ENCODE assay signal across 27 cellular contexts in the genomic region with DNA sequence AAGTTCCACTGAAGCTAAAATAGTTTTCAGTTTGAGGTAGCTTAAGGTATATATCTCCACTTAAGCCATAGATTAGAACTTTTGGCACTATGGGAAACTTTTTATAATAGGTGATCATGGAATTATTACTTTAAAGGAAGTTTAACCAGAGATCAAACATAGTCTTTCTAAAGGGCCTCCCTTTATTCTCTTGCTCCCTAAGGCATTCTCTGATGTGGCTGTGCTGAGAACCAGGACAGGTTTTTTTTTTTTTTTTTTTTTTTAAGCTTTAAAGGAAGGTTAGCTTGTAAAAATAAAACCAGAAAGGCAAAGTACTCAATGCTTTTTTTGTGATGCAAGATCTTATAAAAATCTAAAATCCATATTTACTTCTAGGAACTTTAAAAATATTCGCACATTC. TPM values are rescaled to one million over a fixed set of nuclear protein-coding genes. Genes with fewer than 3 reads are reported as not detected.
DNase-seq lines count a peak whose midpoint lies in the region; ATAC-seq and TF ChIP-seq lines count a peak whose summit lies in the region.
"Had no signal": no experiment of that assay in that cellular context is flagged by ENCODE, and none has a peak within 500 bp of the region (broad histone marks: within the 10 kb centered on the region; RNA-seq: fewer than 3 reads in every experiment).

No MANE protein-coding gene starts in this region.

- peaks cover 6% of the 10 kb centered on the region for H3K4me1 ChIP-seq in HUES48 (ENCODE audit: control insufficient read depth, insufficient read depth, low read length)
- peaks cover 30 to 31% of the 10 kb centered on the region in 2 experiments for H3K4me1 ChIP-seq in neutrophil (ENCODE audit: control insufficient read depth in 1 of 2, insufficient read depth in 1 of 2, low read depth in 1 of 2, low read length in 1 of 2)

- CTCF ChIA-PET in activated CD8-positive, alpha-beta T cell treated with anti-CD3 and anti-CD28 coated beads for 36 hours (lab: Charles Lee) = interaction anchor here (1.3 kb wide), 1 partner anchor 24 kb away, joined by 8 read pairs; the partner anchor contains the start of gene RAB6A
- CTCF ChIA-PET in activated CD8-positive, alpha-beta T cell treated with anti-CD3 and anti-CD28 coated beads, Interleukin-2, amount 10 ng/mL, durations not matched to agents 7 days and 5 days (lab: Charles Lee) = no interaction called here

- DNase-seq in activated CD8-positive, alpha-beta T cell treated with anti-CD3 and anti-CD28 coated beads for 36 hours = no peak
- no peak for DNase-seq in activated CD8-positive, alpha-beta T cell treated with anti-CD3 and anti-CD28 coated beads, Interleukin-2, amount 10 ng/mL, durations not matched to agents 7 days and 5 days
- DNase-seq in SK-N-MC (ENCODE audit: low read depth, low spot score) = no peak
- DNase-seq in NCI-H524 treated with DMSO at 0.1 percent for 48 hours (lab: John Stamatoyannopoulos, UW) = no peak
- DNase-seq: activated CD4-positive, alpha-beta memory T cell treated with anti-CD3 and anti-CD28 coated beads for 36 hours; activated effector memory CD4-positive, alpha-beta T cell treated with anti-CD3 and anti-CD28 coated beads, Interleukin-2, amount 50 U/mL, for 16 hours; body of pancreas; CD8-positive, alpha-beta T cell; cerebellar nuclear complex; dorsolateral prefrontal cortex; GOT3; left ventricle myocardium superior; MV-4-11; naive B cell; NCI-H2171 treated with DMSO at 0.1 percent for 48 hours; NCI-H524; nucleus accumbens; SJCRH30; stomach; thyroid gland had no signal

- no peaks in the 10 kb centered on the region for H3K27me3 Mint-ChIP-seq in activated CD8-positive, alpha-beta T cell treated with anti-CD3 and anti-CD28 coated beads for 36 hours
- H3K27me3 Mint-ChIP-seq in activated CD8-positive, alpha-beta T cell treated with anti-CD3 and anti-CD28 coated beads, Interleukin-2, amount 10 ng/mL, durations not matched to agents 7 days and 5 days (ENCODE audit: low read depth) = peaks cover 3% of the 10 kb centered on the region
- H3K27me3 Mint-ChIP-seq: activated CD4-positive, alpha-beta memory T cell treated with anti-CD3 and anti-CD28 coated beads for 36 hours had no signal

- TF ChIP-seq CTCF in activated CD8-positive, alpha-beta T cell treated with anti-CD3 and anti-CD28 coated beads for 36 hours (IDR thresholded peaks at IDR 0.05) = no peak
- TF ChIP-seq CTCF in neutrophil (IDR thresholded peaks at IDR 0.05) = no peak

- intact Hi-C loops in activated CD8-positive, alpha-beta T cell treated with anti-CD3 and anti-CD28 coated beads for 36 hours (cut with micrococcal nuclease) = no loop called here

- H3K9me3 ChIP-seq in HUES48 (ENCODE audit: control insufficient read depth, insufficient read depth, low read length) (no peaks in the 10 kb centered on the region), SK-N-MC (ENCODE audit: low read depth, low read length) (no peaks in the 10 kb centered on the region), neutrophil (no peaks in the 10 kb centered on the region)
- H3K9me3 ChIP-seq: body of pancreas, SJCRH30, stomach, thyroid gland had no signal

- H3K27ac Mint-ChIP-seq in activated CD8-positive, alpha-beta T cell treated with anti-CD3 and anti-CD28 coated beads for 36 hours = peak overlapping the region; percentile 15
- H3K27ac Mint-ChIP-seq in activated CD8-positive, alpha-beta T cell treated with anti-CD3 and anti-CD28 coated beads, Interleukin-2, amount 10 ng/mL, durations not matched to agents 7 days and 5 days = no peak overlapping the region
- H3K27ac Mint-ChIP-seq: activated CD4-positive, alpha-beta memory T cell treated with anti-CD3 and anti-CD28 coated beads for 36 hours; CD8-positive, alpha-beta T cell; mesothelial cell of epicardium had no signal

- peaks cover 12% of the 10 kb centered on the region for H3K4me1 Mint-ChIP-seq in activated CD8-positive, alpha-beta T cell treated with anti-CD3 and anti-CD28 coated beads for 36 hours (ENCODE audit: low read depth)
- H3K4me1 Mint-ChIP-seq in activated CD8-positive, alpha-beta T cell treated with anti-CD3 and anti-CD28 coated beads, Interleukin-2, amount 10 ng/mL, durations not matched to agents 7 days and 5 days (ENCODE audit: low read depth) = peaks cover 35% of the 10 kb centered on the region

- no peak overlapping the region for H3K4me3 Mint-ChIP-seq in activated CD8-positive, alpha-beta T cell treated with anti-CD3 and anti-CD28 coated beads for 36 hours
- no peak overlapping the region for H3K4me3 Mint-ChIP-seq in activated CD8-positive, alpha-beta T cell treated with anti-CD3 and anti-CD28 coated beads, Interleukin-2, amount 10 ng/mL, durations not matched to agents 7 days and 5 days
- H3K4me3 Mint-ChIP-seq: activated CD4-positive, alpha-beta memory T cell treated with anti-CD3 and anti-CD28 coated beads for 36 hours; CD8-positive, alpha-beta T cell; mesothelial cell of epicardium had no signal

- H3K4me3 ChIP-seq in HUES48 (ENCODE audit: low read depth, low read length) = no peak overlapping the region
- H3K4me3 ChIP-seq in SK-N-MC = no peak overlapping the region
- no peak overlapping the region for H3K4me3 ChIP-seq in neutrophil (ENCODE audit: low read depth in 1 of 2, low read length in 1 of 2)
- H3K4me3 ChIP-seq: body of pancreas, dorsolateral prefrontal cortex, SJCRH30, stomach, thyroid gland had no signal

- POLR2A ChIA-PET in activated CD8-positive, alpha-beta T cell treated with anti-CD3 and anti-CD28 coated beads for 36 hours (lab: Charles Lee) = interaction anchor here (0.8 kb wide), 1 partner anchor 21 kb away, joined by 3 read pairs; no protein-coding TSS in a partner anchor
- POLR2A ChIA-PET in activated CD8-positive, alpha-beta T cell treated with anti-CD3 and anti-CD28 coated beads, Interleukin-2, amount 10 ng/mL, durations not matched to agents 7 days and 5 days (lab: Charles Lee) = no interaction called here

- no peak for ATAC-seq in activated CD8-positive, alpha-beta T cell treated with anti-CD3 and anti-CD28 coated beads for 36 hours
- ATAC-seq in activated CD8-positive, alpha-beta T cell treated with anti-CD3 and anti-CD28 coated beads, Interleukin-2, amount 10 ng/mL, durations not matched to agents 7 days and 5 days = no peak
- ATAC-seq in GM18519 (IDR thresholded peaks at IDR 0.05; ENCODE audit: low FRiP score, unreplicated experiment) = no peak
- no peak for ATAC-seq in HG03135 (IDR thresholded peaks at IDR 0.05; ENCODE audit: unreplicated experiment)
- ATAC-seq: activated CD4-positive, CD25-positive, alpha-beta regulatory T cell treated with anti-CD3 and anti-CD28 coated beads, Interleukin-2, amount 50 U/mL, for 24 hours; body of pancreas; CD8-positive, alpha-beta T cell; left ventricle myocardium superior had no signal

- H3K36me3 Mint-ChIP-seq in activated CD8-positive, alpha-beta T cell treated with anti-CD3 and anti-CD28 coated beads for 36 hours (ENCODE audit: low read depth) = no peaks in the 10 kb centered on the region
- peaks cover 5% of the 10 kb centered on the region for H3K36me3 Mint-ChIP-seq in activated CD8-positive, alpha-beta T cell treated with anti-CD3 and anti-CD28 coated beads, Interleukin-2, amount 10 ng/mL, durations not matched to agents 7 days and 5 days (ENCODE audit: low read depth)
- H3K36me3 Mint-ChIP-seq: activated CD4-positive, alpha-beta memory T cell treated with anti-CD3 and anti-CD28 coated beads for 36 hours; mesothelial cell of epicardium; naive B cell had no signal

- H3K9ac ChIP-seq in HUES48 (ENCODE audit: low read depth, low read length) (peak overlapping the region; percentile 13; the same call in 1 of the 2 replicates), SK-N-MC (ENCODE audit: insufficient read length) (peak overlapping the region; percentile 36)
- H3K9ac ChIP-seq: KMS-11 had no signal

- no peaks in the 10 kb centered on the region for H3K27me3 ChIP-seq in HUES48 (ENCODE audit: control insufficient read depth, insufficient read depth, low read length)
- H3K27me3 ChIP-seq in neutrophil = no peaks in the 10 kb centered on the region
- H3K27me3 ChIP-seq: body of pancreas, dorsolateral prefrontal cortex, SJCRH30, stomach, thyroid gland had no signal

- H3K36me3 ChIP-seq in HUES48 (ENCODE audit: control insufficient read depth, insufficient read depth, low read length) = no peaks in the 10 kb centered on the region
- peaks cover 7% of the 10 kb centered on the region; the same call in 1 of the 2 replicates for H3K36me3 ChIP-seq in SK-N-MC (ENCODE audit: insufficient read depth, low read length)
- H3K36me3 ChIP-seq in neutrophil = no peaks in the 10 kb centered on the region
- H3K36me3 ChIP-seq: SJCRH30, stomach, thyroid gland had no signal

- peak overlapping the region; percentile 21 for H3K27ac ChIP-seq in HUES48 (ENCODE audit: low read depth, low read length)
- peak overlapping the region; percentile 64 for H3K27ac ChIP-seq in SK-N-MC
- peak overlapping the region; percentile 58 for H3K27ac ChIP-seq in neutrophil
- H3K27ac ChIP-seq: body of pancreas, dorsolateral prefrontal cortex, KMS-11, SJCRH30, stomach, thyroid gland had no signal

- no peaks in the 10 kb centered on the region for H3K9me3 Mint-ChIP-seq in activated CD8-positive, alpha-beta T cell treated with anti-CD3 and anti-CD28 coated beads for 36 hours
- H3K9me3 Mint-ChIP-seq in activated CD8-positive, alpha-beta T cell treated with anti-CD3 and anti-CD28 coated beads, Interleukin-2, amount 10 ng/mL, durations not matched to agents 7 days and 5 days (ENCODE audit: insufficient read depth) = no peaks in the 10 kb centered on the region
- H3K9me3 Mint-ChIP-seq: activated CD4-positive, alpha-beta memory T cell treated with anti-CD3 and anti-CD28 coated beads for 36 hours; CD8-positive, alpha-beta T cell; mesothelial cell of epicardium; naive B cell had no signal

RNA-seq across cellular contexts. Expression of gene MRPL48, which starts 2.9 kb away (rescaled TPM):
- 10 to 100 TPM; 41.3 to 44.9 TPM for total RNA-seq in activated CD8-positive, alpha-beta T cell treated with anti-CD3 and anti-CD28 coated beads for 36 hours
- 10 to 100 TPM; 45.1 to 46.0 TPM for total RNA-seq in activated CD8-positive, alpha-beta T cell treated with anti-CD3 and anti-CD28 coated beads, Interleukin-2, amount 10 ng/mL, durations not matched to agents 7 days and 5 days

RNA-seq across cellular contexts. Expression of gene RAB6A, which starts 23.9 kb away (rescaled TPM):
- total RNA-seq in activated CD8-positive, alpha-beta T cell treated with anti-CD3 and anti-CD28 coated beads for 36 hours = 10 to 100 TPM; 75.3 to 77.6 TPM
- total RNA-seq in activated CD8-positive, alpha-beta T cell treated with anti-CD3 and anti-CD28 coated beads, Interleukin-2, amount 10 ng/mL, durations not matched to agents 7 days and 5 days = 100 to 1,000 TPM in 1 of 2 experiments, 10 to 100 TPM in 1; 97.7 to 101 TPM
